In the genomic region with DNA sequence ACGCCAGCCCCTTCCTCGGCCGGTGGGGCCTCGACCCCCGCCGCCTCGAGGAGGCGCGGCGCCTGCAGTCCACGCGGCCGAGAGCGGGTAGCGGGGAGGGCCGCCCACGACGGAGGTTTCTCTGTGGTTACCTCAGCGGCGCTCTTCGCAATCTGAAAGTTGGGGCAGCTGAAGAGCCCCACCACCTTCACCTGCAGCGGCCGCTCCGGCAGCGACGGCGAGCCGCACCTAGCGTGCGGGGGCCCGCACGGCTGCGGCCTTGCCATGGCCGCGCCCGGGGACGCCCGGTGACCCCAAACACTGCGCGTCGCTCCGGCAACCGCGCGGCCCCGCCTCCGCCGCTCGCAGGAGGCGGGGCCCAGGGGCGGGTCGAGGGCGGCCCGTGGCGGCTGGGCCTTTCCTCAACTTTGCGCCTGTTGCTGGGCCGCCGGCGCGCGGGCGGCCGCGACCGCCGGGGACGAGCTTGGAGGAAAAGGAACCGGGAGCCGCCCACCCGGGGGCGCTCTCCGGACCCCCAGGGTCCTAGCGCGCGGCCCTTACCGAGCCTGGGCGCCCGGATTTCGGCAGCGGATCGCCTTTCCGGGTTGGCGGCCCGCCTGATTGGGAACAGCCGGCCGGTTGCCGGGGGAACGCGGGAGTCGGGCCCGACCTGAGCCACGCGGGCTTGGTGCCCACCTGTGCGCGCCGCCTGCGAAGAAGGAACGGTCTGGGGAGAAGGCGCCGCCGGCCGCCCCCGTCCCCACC, we compare ENCODE assay signal across 1 cellular context.
TF ChIP-seq lines count a peak whose summit lies in the region.

A gene (minus strand): TSS at position 304 of the 744 bp plus-strand sequence. CDS start 38 bp downstream, at position 266.
A gene with protein sequence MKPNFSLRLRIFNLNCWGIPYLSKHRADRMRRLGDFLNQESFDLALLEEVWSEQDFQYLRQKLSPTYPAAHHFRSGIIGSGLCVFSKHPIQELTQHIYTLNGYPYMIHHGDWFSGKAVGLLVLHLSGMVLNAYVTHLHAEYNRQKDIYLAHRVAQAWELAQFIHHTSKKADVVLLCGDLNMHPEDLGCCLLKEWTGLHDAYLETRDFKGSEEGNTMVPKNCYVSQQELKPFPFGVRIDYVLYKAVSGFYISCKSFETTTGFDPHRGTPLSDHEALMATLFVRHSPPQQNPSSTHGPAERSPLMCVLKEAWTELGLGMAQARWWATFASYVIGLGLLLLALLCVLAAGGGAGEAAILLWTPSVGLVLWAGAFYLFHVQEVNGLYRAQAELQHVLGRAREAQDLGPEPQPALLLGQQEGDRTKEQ (plus strand): TSS at position 400 of the 744 bp plus-strand sequence. CDS start 398 bp downstream, outside the sequence.

TF ChIP-seq in HepG2, 621 proteins besides CTCF, POLR2A, EP300 and RAD21 (continued from another document and continues in another):
- peak; percentile 70 for TF ChIP-seq RFX5 (IDR thresholded peaks at IDR 0.05; ENCODE audit: low read depth, low read length)
- no peak for TF ChIP-seq MAFK (conservative IDR thresholded peaks at IDR 0.05 in 1 of 2, IDR thresholded peaks at IDR 0.05 in 1 of 2; ENCODE audit: low read length in 2 of 2)
- no peak for TF ChIP-seq BRD4 (CRISPR knock-in tag; IDR thresholded peaks at IDR 0.05)
- TF ChIP-seq, protein P1, sequence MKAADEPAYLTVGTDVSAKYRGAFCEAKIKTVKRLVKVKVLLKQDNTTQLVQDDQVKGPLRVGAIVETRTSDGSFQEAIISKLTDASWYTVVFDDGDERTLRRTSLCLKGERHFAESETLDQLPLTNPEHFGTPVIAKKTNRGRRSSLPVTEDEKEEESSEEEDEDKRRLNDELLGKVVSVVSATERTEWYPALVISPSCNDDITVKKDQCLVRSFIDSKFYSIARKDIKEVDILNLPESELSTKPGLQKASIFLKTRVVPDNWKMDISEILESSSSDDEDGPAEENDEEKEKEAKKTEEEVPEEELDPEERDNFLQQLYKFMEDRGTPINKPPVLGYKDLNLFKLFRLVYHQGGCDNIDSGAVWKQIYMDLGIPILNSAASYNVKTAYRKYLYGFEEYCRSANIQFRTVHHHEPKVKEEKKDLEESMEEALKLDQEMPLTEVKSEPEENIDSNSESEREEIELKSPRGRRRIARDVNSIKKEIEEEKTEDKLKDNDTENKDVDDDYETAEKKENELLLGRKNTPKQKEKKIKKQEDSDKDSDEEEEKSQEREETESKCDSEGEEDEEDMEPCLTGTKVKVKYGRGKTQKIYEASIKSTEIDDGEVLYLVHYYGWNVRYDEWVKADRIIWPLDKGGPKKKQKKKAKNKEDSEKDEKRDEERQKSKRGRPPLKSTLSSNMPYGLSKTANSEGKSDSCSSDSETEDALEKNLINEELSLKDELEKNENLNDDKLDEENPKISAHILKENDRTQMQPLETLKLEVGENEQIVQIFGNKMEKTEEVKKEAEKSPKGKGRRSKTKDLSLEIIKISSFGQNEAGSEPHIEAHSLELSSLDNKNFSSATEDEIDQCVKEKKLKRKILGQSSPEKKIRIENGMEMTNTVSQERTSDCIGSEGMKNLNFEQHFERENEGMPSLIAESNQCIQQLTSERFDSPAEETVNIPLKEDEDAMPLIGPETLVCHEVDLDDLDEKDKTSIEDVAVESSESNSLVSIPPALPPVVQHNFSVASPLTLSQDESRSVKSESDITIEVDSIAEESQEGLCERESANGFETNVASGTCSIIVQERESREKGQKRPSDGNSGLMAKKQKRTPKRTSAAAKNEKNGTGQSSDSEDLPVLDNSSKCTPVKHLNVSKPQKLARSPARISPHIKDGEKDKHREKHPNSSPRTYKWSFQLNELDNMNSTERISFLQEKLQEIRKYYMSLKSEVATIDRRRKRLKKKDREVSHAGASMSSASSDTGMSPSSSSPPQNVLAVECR (CRISPR knock-in tag; IDR thresholded peaks at IDR 0.05; ENCODE audit: borderline replicate concordance): peak; percentile 80
- 0 out of 2 replicates have a peak, but pooled peaks have one; percentile 19 for TF ChIP-seq ZNF605 (CRISPR knock-in tag; IDR thresholded peaks at IDR 0.05)
- TF ChIP-seq, protein P2, sequence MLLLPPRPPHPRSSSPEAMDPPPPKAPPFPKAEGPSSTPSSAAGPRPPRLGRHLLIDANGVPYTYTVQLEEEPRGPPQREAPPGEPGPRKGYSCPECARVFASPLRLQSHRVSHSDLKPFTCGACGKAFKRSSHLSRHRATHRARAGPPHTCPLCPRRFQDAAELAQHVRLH (CRISPR knock-in tag; IDR thresholded peaks at IDR 0.05; ENCODE audit: borderline replicate concordance, low read depth): 0 out of 2 replicates have a peak, but pooled peaks have one; percentile 29
- TF ChIP-seq PRMT3 (CRISPR knock-in tag; IDR thresholded peaks at IDR 0.05; ENCODE audit: borderline replicate concordance, low read depth): no peak
- no peak for TF ChIP-seq HMG20A (CRISPR knock-in tag; IDR thresholded peaks at IDR 0.05; ENCODE audit: borderline replicate concordance)
- no peak for TF ChIP-seq ZNF251 (CRISPR knock-in tag; IDR thresholded peaks at IDR 0.05)
- TF ChIP-seq, protein P3, sequence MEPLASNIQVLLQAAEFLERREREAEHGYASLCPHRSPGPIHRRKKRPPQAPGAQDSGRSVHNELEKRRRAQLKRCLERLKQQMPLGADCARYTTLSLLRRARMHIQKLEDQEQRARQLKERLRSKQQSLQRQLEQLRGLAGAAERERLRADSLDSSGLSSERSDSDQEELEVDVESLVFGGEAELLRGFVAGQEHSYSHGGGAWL (CRISPR knock-in tag; IDR thresholded peaks at IDR 0.05): peak; percentile 68
- TF ChIP-seq KMT2A (CRISPR knock-in tag; IDR thresholded peaks at IDR 0.05): peak; percentile 62; the same call in 1 of the 2 replicates
- no peak for TF ChIP-seq ZBTB1 (CRISPR knock-in tag; IDR thresholded peaks at IDR 0.05; ENCODE audit: borderline replicate concordance)
- TF ChIP-seq, protein P4, sequence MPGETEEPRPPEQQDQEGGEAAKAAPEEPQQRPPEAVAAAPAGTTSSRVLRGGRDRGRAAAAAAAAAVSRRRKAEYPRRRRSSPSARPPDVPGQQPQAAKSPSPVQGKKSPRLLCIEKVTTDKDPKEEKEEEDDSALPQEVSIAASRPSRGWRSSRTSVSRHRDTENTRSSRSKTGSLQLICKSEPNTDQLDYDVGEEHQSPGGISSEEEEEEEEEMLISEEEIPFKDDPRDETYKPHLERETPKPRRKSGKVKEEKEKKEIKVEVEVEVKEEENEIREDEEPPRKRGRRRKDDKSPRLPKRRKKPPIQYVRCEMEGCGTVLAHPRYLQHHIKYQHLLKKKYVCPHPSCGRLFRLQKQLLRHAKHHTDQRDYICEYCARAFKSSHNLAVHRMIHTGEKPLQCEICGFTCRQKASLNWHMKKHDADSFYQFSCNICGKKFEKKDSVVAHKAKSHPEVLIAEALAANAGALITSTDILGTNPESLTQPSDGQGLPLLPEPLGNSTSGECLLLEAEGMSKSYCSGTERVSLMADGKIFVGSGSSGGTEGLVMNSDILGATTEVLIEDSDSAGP (CRISPR knock-in tag; IDR thresholded peaks at IDR 0.05; ENCODE audit: borderline replicate concordance): peak; percentile 72; the same call in 1 of the 2 replicates
- TF ChIP-seq, protein P5, sequence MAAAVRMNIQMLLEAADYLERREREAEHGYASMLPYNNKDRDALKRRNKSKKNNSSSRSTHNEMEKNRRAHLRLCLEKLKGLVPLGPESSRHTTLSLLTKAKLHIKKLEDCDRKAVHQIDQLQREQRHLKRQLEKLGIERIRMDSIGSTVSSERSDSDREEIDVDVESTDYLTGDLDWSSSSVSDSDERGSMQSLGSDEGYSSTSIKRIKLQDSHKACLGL (CRISPR knock-in tag; IDR thresholded peaks at IDR 0.05): peak; percentile 43
- TF ChIP-seq RCOR2 (CRISPR knock-in tag; IDR thresholded peaks at IDR 0.05): 0 out of 2 replicates have a peak, but pooled peaks have one; percentile 32
- TF ChIP-seq, protein P6, sequence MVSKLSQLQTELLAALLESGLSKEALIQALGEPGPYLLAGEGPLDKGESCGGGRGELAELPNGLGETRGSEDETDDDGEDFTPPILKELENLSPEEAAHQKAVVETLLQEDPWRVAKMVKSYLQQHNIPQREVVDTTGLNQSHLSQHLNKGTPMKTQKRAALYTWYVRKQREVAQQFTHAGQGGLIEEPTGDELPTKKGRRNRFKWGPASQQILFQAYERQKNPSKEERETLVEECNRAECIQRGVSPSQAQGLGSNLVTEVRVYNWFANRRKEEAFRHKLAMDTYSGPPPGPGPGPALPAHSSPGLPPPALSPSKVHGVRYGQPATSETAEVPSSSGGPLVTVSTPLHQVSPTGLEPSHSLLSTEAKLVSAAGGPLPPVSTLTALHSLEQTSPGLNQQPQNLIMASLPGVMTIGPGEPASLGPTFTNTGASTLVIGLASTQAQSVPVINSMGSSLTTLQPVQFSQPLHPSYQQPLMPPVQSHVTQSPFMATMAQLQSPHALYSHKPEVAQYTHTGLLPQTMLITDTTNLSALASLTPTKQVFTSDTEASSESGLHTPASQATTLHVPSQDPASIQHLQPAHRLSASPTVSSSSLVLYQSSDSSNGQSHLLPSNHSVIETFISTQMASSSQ (IDR thresholded peaks at IDR 0.05; ENCODE audit: low read depth): no peak
- TF ChIP-seq, protein P6 (CRISPR knock-in tag; IDR thresholded peaks at IDR 0.05; ENCODE audit: borderline replicate concordance): peak; percentile 38; the same call in 1 of the 2 replicates
- TF ChIP-seq ZNF441 (CRISPR knock-in tag; IDR thresholded peaks at IDR 0.05; ENCODE audit: borderline replicate concordance): no peak; the same call in 1 of the 2 replicates
- TF ChIP-seq, protein P7, sequence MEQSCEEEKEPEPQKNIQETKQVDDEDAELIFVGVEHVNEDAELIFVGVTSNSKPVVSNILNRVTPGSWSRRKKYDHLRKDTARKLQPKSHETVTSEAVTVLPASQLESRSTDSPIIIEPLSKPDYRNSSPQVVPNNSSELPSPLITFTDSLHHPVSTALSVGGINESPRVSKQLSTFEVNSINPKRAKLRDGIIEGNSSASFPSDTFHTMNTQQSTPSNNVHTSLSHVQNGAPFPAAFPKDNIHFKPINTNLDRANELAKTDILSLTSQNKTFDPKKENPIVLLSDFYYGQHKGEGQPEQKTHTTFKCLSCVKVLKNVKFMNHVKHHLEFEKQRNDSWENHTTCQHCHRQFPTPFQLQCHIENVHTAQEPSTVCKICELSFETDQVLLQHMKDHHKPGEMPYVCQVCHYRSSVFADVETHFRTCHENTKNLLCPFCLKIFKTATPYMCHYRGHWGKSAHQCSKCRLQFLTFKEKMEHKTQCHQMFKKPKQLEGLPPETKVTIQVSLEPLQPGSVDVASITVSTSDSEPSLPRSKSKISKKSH (CRISPR knock-in tag; IDR thresholded peaks at IDR 0.05; ENCODE audit: borderline replicate concordance): 0 out of 2 replicates have a peak, but pooled peaks have one; percentile 39
- TF ChIP-seq HES4 (CRISPR knock-in tag; IDR thresholded peaks at IDR 0.05; ENCODE audit: borderline replicate concordance): peak; percentile 82; the same call in 1 of the 2 replicates
- peak; percentile 54; the same call in 1 of the 2 replicates for TF ChIP-seq SALL2 (CRISPR knock-in tag; IDR thresholded peaks at IDR 0.05)
- 0 out of 2 replicates have a peak, but pooled peaks have one; percentile 26 for TF ChIP-seq ZKSCAN8 (CRISPR knock-in tag; IDR thresholded peaks at IDR 0.05; ENCODE audit: borderline replicate concordance)
- TF ChIP-seq, protein P8, sequence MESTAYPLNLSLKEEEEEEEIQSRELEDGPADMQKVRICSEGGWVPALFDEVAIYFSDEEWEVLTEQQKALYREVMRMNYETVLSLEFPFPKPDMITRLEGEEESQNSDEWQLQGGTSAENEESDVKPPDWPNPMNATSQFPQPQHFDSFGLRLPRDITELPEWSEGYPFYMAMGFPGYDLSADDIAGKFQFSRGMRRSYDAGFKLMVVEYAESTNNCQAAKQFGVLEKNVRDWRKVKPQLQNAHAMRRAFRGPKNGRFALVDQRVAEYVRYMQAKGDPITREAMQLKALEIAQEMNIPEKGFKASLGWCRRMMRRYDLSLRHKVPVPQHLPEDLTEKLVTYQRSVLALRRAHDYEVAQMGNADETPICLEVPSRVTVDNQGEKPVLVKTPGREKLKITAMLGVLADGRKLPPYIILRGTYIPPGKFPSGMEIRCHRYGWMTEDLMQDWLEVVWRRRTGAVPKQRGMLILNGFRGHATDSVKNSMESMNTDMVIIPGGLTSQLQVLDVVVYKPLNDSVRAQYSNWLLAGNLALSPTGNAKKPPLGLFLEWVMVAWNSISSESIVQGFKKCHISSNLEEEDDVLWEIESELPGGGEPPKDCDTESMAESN (CRISPR knock-in tag; conservative IDR thresholded peaks at IDR 0.05): 0 out of 2 replicates have a peak, but pooled peaks have one; percentile 61
- peak; percentile 73; the same call in 1 of the 2 replicates for TF ChIP-seq KDM5B (CRISPR knock-in tag; IDR thresholded peaks at IDR 0.05; ENCODE audit: borderline replicate concordance)
- TF ChIP-seq, protein P9, sequence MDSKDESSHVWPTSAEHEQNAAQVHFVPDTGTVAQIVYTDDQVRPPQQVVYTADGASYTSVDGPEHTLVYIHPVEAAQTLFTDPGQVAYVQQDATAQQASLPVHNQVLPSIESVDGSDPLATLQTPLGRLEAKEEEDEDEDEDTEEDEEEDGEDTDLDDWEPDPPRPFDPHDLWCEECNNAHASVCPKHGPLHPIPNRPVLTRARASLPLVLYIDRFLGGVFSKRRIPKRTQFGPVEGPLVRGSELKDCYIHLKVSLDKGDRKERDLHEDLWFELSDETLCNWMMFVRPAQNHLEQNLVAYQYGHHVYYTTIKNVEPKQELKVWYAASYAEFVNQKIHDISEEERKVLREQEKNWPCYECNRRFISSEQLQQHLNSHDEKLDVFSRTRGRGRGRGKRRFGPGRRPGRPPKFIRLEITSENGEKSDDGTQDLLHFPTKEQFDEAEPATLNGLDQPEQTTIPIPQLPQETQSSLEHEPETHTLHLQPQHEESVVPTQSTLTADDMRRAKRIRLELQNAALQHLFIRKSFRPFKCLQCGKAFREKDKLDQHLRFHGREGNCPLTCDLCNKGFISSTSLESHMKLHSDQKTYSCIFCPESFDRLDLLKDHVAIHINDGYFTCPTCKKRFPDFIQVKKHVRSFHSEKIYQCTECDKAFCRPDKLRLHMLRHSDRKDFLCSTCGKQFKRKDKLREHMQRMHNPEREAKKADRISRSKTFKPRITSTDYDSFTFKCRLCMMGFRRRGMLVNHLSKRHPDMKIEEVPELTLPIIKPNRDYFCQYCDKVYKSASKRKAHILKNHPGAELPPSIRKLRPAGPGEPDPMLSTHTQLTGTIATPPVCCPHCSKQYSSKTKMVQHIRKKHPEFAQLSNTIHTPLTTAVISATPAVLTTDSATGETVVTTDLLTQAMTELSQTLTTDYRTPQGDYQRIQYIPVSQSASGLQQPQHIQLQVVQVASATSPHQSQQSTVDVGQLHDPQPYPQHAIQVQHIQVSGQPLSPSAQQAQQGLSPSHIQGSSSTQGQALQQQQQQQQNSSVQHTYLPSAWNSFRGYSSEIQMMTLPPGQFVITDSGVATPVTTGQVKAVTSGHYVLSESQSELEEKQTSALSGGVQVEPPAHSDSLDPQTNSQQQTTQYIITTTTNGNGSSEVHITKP (CRISPR knock-in tag; IDR thresholded peaks at IDR 0.05; ENCODE audit: low read depth): peak; percentile 81; the same call in 1 of the 2 replicates
- TF ChIP-seq ZBTB21 (CRISPR knock-in tag; IDR thresholded peaks at IDR 0.05): no peak
- TF ChIP-seq ZNF230 (CRISPR knock-in tag; IDR thresholded peaks at IDR 0.05): 0 out of 2 replicates have a peak, but pooled peaks have one; percentile 12
- peak; percentile 69 for TF ChIP-seq ARNT2 (CRISPR knock-in tag; IDR thresholded peaks at IDR 0.05; ENCODE audit: low read depth)
- peak; percentile 56; the same call in 1 of the 2 replicates for TF ChIP-seq TGIF2 (CRISPR knock-in tag; IDR thresholded peaks at IDR 0.05)
